11 cellular contexts compared by ENCODE assay signal in genomic region chr2:1324884-1325283, GRCh38.
"Had no signal": no experiment of that assay in that cellular context is flagged by ENCODE, and none has a peak within 500 bp of the region (broad histone marks: within the 10 kb centered on the region; RNA-seq: fewer than 3 reads in every experiment).

No MANE protein-coding gene starts in this region.

- DNase-seq: GM23248, GOT3, H7, H9, HCEC 1CT, HFFc6 had no signal

- FAIRE-seq: H1, H54 had no signal

- H3K27ac Mint-ChIP-seq: GM23338, H9, HFFc6 had no signal

- ATAC-seq: GM23338, HCT116 had no signal

- H3K36me3 ChIP-seq: HAP-1 had no signal

- H3K4me3 Mint-ChIP-seq: GM23338, H9, HFFc6 had no signal

- H3K9me3 ChIP-seq: HAP-1 had no signal

- H3K9me3 Mint-ChIP-seq: GM23338, H9 had no signal

- H3K4me1 ChIP-seq: HAP-1 had no signal

- H3K27ac ChIP-seq: GM23248 had no signal

- H3K4me3 ChIP-seq: GM23248, GM23338, HAP-1 had no signal
